In genomic region chrX:120791013-120791643, GRCh38 we compare ENCODE assay signal across 9 cellular contexts.
DNase-seq lines count a peak whose midpoint lies in the region; ATAC-seq, FAIRE-seq and TF ChIP-seq lines count a peak whose summit lies in the region.
"Had no signal": no experiment of that assay in that cellular context is flagged by ENCODE, and none has a peak within 500 bp of the region (broad histone marks: within the 10 kb centered on the region; RNA-seq: fewer than 3 reads in every experiment).

No MANE protein-coding gene starts in this region.

- H3K79me2 ChIP-seq in endothelial cell of umbilical vein (ENCODE audit: control insufficient read depth, insufficient read depth, low read length), result no peaks in the 10 kb centered on the region

- no peak overlapping the region for H3K4me3 Mint-ChIP-seq in Caco-2 (ENCODE audit: unreplicated experiment)
- no peak overlapping the region for H3K4me3 Mint-ChIP-seq in endothelial cell (ENCODE audit: unreplicated experiment)

- DNase-seq in Caki2 (ENCODE audit: low read depth) (peak; percentile 38), NB4 (ENCODE audit: low read depth) (peak; percentile 5), endothelial cell of umbilical vein (ENCODE audit: low read depth, low spot score) (peak; percentile 70), pons (ENCODE audit: low spot score) (peak; percentile 15), NCI-H1092 treated with DMSO at 0.1 percent for 48 hours (lab: John Stamatoyannopoulos, UW) (no peak), Caco-2 (no peak), endothelial cell (ENCODE audit: low spot score) (no peak)
- DNase-seq: NCI-H774 had no signal

- BruUV-seq in endothelial cell of umbilical vein (replicated peaks; lab: Mats Ljungman, UMichigan), result no TSS peak
- no TSS peak for BruUV-seq in Caco-2 (replicated peaks; lab: Mats Ljungman, UMichigan)

- intact Hi-C loops in endothelial cell of umbilical vein (cut with micrococcal nuclease) (loop anchor here (2.0 to 10.0 kb wide), 3 partner anchors 48 to 536 kb away; partner anchors contain the start of gene ZBTB33), Caco-2 (cut with micrococcal nuclease; ENCODE audit: unreplicated experiment) (loop anchor here (10.0 kb wide), 1 partner anchor 514 kb away; no protein-coding TSS in a partner anchor)

- H3K9me1 ChIP-seq in endothelial cell of umbilical vein (replicated peaks; ENCODE audit: control insufficient read depth, extremely low read depth, insufficient read depth, low read length), result no peaks in the 10 kb centered on the region

- no peaks in the 10 kb centered on the region for H4K20me1 ChIP-seq in endothelial cell of umbilical vein (replicated peaks; ENCODE audit: control insufficient read depth, extremely low read depth, insufficient read depth, low read length)

- peaks cover 3% of the 10 kb centered on the region for H3K27me3 Mint-ChIP-seq in Caco-2 (ENCODE audit: insufficient read depth, unreplicated experiment)
- peaks cover 6% of the 10 kb centered on the region for H3K27me3 Mint-ChIP-seq in endothelial cell (ENCODE audit: unreplicated experiment)

- POLR2A ChIA-PET in endothelial cell of umbilical vein (lab: Charles Lee) (no interaction called here), Caco-2 (lab: Charles Lee) (no interaction called here)

- no peaks in the 10 kb centered on the region for H3K4me1 Mint-ChIP-seq in Caco-2 (ENCODE audit: low read depth, unreplicated experiment)
- H3K4me1 Mint-ChIP-seq in endothelial cell (ENCODE audit: unreplicated experiment), result peaks cover 5% of the 10 kb centered on the region

- ATAC-seq in HG03108 (IDR thresholded peaks at IDR 0.05; ENCODE audit: unreplicated experiment), result no peak

- TF ChIP-seq POLR2A in NB4 (IDR thresholded peaks at IDR 0.05; ENCODE audit: extremely low read depth, insufficient read length) (no peak), endothelial cell of umbilical vein (IDR thresholded peaks at IDR 0.05; ENCODE audit: low read depth, low read length) (no peak)

- no peak overlapping the region for H3K4me3 ChIP-seq in NB4 (ENCODE audit: low read depth, low read length)
- no peak overlapping the region for H3K4me3 ChIP-seq in endothelial cell of umbilical vein (replicated peaks in 1 of 3; ENCODE audit: insufficient read depth in 1 of 3, low read depth in 1 of 3, low read length in 3 of 3)
- no peak overlapping the region for H3K4me3 ChIP-seq in Caco-2 (ENCODE audit: low read depth, low read length)

- no peaks in the 10 kb centered on the region for H3K36me3 ChIP-seq in endothelial cell of umbilical vein (ENCODE audit: control insufficient read depth in 2 of 2, extremely low read depth in 1 of 2, insufficient read depth in 2 of 2, low read length in 2 of 2)
- H3K36me3 ChIP-seq in Caco-2 (ENCODE audit: control insufficient read depth, insufficient read depth, low read length), result no peaks in the 10 kb centered on the region

- peak; percentile 92 for FAIRE-seq in endothelial cell of umbilical vein (lab: Jason Lieb, UNC)

- H3K36me3 Mint-ChIP-seq in Caco-2 (ENCODE audit: insufficient read depth, unreplicated experiment), result no peaks in the 10 kb centered on the region
- H3K36me3 Mint-ChIP-seq in endothelial cell (ENCODE audit: low read depth, unreplicated experiment), result no peaks in the 10 kb centered on the region

- H3K9ac ChIP-seq in endothelial cell of umbilical vein (replicated peaks; ENCODE audit: extremely low read depth, insufficient read depth, low read length), result no peak overlapping the region

- H3K27ac ChIP-seq in endothelial cell of umbilical vein (ENCODE audit: insufficient read depth, low read depth, low read length), result peak overlapping the region; percentile 41

- in situ Hi-C loops in Caki2 (cut with HindIII; ENCODE audit: low pct_unique_long_range_greater_than_20kb, low sequenced_read_pairs), result no loop called here

- no peak overlapping the region for H2AFZ ChIP-seq in endothelial cell of umbilical vein (ENCODE audit: low read depth, low read length)

- H3K27me3 ChIP-seq in endothelial cell of umbilical vein (ENCODE audit: control insufficient read depth in 2 of 2, insufficient read depth in 2 of 2, low read length in 2 of 2) (no peaks in the 10 kb centered on the region), Caco-2 (replicated peaks; ENCODE audit: control insufficient read depth, insufficient read depth, low read length) (no peaks in the 10 kb centered on the region)

- TF ChIP-seq CTCF in NB4 (IDR thresholded peaks at IDR 0.05; ENCODE audit: low read depth, low read length), result no peak
- TF ChIP-seq CTCF in endothelial cell of umbilical vein (IDR thresholded peaks at IDR 0.05; ENCODE audit: extremely low read depth in 1 of 2, insufficient read depth in 1 of 2, low read depth in 1 of 2, low read length in 2 of 2), result no peak
- TF ChIP-seq CTCF in Caco-2 (IDR thresholded peaks at IDR 0.05; ENCODE audit: insufficient read depth in 1 of 2, low read depth in 1 of 2, low read length in 1 of 2, severe bottlenecking in 1 of 2, unreplicated experiment in 1 of 2), result no peak
- TF ChIP-seq CTCF in endothelial cell (IDR thresholded peaks at IDR 0.05; ENCODE audit: unreplicated experiment), result no peak

- no peaks in the 10 kb centered on the region for H3K9me3 Mint-ChIP-seq in Caco-2 (ENCODE audit: unreplicated experiment)
- no peaks in the 10 kb centered on the region for H3K9me3 Mint-ChIP-seq in endothelial cell (ENCODE audit: unreplicated experiment)

- dilution Hi-C loops in endothelial cell of umbilical vein (cut with MboI; ENCODE audit: extremely low pct_ligation_motif_present, low sequenced_read_pairs), result no loop called here

- H3K27ac Mint-ChIP-seq in Caco-2 (ENCODE audit: unreplicated experiment) (no peak overlapping the region), endothelial cell (ENCODE audit: unreplicated experiment) (no peak overlapping the region)

- no peak overlapping the region for H3K4me2 ChIP-seq in endothelial cell of umbilical vein (ENCODE audit: insufficient read depth, low read length)

- H3K4me1 ChIP-seq in endothelial cell of umbilical vein (ENCODE audit: control insufficient read depth, extremely low read depth, insufficient read depth, low read length) (peaks cover 46% of the 10 kb centered on the region), Caco-2 (no peaks in the 10 kb centered on the region)

- H3K9me3 ChIP-seq in endothelial cell of umbilical vein (replicated peaks; ENCODE audit: control insufficient read depth, insufficient read depth, low read length) (no peaks in the 10 kb centered on the region), Caco-2 (no peaks in the 10 kb centered on the region)

- CTCF ChIA-PET in endothelial cell of umbilical vein (lab: Charles Lee), result interaction anchor here (1.0 to 2.7 kb wide), 4 partner anchors 10 to 255 kb away, joined by 5 to 16 read pairs (median 10); no protein-coding TSS in a partner anchor
- CTCF ChIA-PET in Caco-2 (lab: Charles Lee), result interaction anchor here (0.8 to 2.7 kb wide), 2 partner anchors 66 to 779 kb away, joined by 3 to 9 read pairs; no protein-coding TSS in a partner anchor

TF ChIP-seq in endothelial cell of umbilical vein, 7 proteins besides CTCF, POLR2A, EP300 and RAD21:
- TF ChIP-seq EZH2 (IDR thresholded peaks at IDR 0.05; ENCODE audit: borderline replicate concordance, low read depth, low read length, severe bottlenecking) (no peak), POLR2AphosphoS5 (IDR thresholded peaks at IDR 0.05; ENCODE audit: insufficient read depth, low read depth, low read length) (no peak), JUN (IDR thresholded peaks at IDR 0.05; ENCODE audit: borderline replicate concordance, insufficient read depth, insufficient read length, low read depth) (peak; percentile 71), FOS (IDR thresholded peaks at IDR 0.05; ENCODE audit: borderline replicate concordance, insufficient read depth, low read length) (peak; percentile 51), GATA2 (IDR thresholded peaks at IDR 0.05; ENCODE audit: insufficient read depth, insufficient read length, low read depth, low read length) (no peak), MYC (IDR thresholded peaks at IDR 0.05; ENCODE audit: low read depth, low read length) (no peak)
- TF ChIP-seq, protein P1, sequence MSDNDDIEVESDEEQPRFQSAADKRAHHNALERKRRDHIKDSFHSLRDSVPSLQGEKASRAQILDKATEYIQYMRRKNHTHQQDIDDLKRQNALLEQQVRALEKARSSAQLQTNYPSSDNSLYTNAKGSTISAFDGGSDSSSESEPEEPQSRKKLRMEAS (IDR thresholded peaks at IDR 0.05; ENCODE audit: insufficient read depth, insufficient read length), result no peak

Comparison
In these comparisons a context has a peak if more than half of its experiments do, and no peak if none do; other contexts are left out.
1. DNase-seq: peak in Caki2 (single experiment), NB4 (single experiment), endothelial cell of umbilical vein (single experiment) and pons (single experiment); none in NCI-H1092 treated with DMSO at 0.1 percent for 48 hours (single experiment), Caco-2 (0 of 2) and endothelial cell (single experiment).